ENCODE assay signal across 8 cellular contexts in genomic region chr15:39580117-39580629, GRCh38. TPM values are rescaled to one million over a fixed set of nuclear protein-coding genes. Genes with fewer than 3 reads are reported as not detected.
DNase-seq lines count a peak whose midpoint lies in the region; ATAC-seq and TF ChIP-seq lines count a peak whose summit lies in the region.

No MANE protein-coding gene starts in this region.

- H3K4me1 ChIP-seq in adrenal gland (replicated peaks in 1 of 2), result peaks cover 0 to 8% of the 10 kb centered on the region in 2 donors
- peaks cover 7 to 33% (median 27%) of the 10 kb centered on the region in 4 donors for H3K4me1 ChIP-seq in upper lobe of left lung

- no peak for TF ChIP-seq EP300 in upper lobe of left lung (IDR thresholded peaks at IDR 0.05)

- CTCF ChIA-PET in HEK293T (lab: Yijun Ruan, JAX), result interaction anchor here (0.6 to 1.9 kb wide), 8 partner anchors 9 to 459 kb away, joined by 3 to 6 read pairs (median 4); no protein-coding TSS in a partner anchor

- peaks cover 7% of the 10 kb centered on the region for H3K27me3 ChIP-seq in adrenal gland
- H3K27me3 ChIP-seq in upper lobe of left lung, result no peaks in the 10 kb centered on the region

- peak; percentile 78 to 100 (median 94) for TF ChIP-seq CTCF in adrenal gland (IDR thresholded peaks at IDR 0.05)
- TF ChIP-seq CTCF in progenitor cell of endocrine pancreas (IDR thresholded peaks at IDR 0.05; ENCODE audit: unreplicated experiment), result peak; percentile 97
- TF ChIP-seq CTCF in upper lobe of left lung (IDR thresholded peaks at IDR 0.05), result peak; percentile 95 to 98 (median 96)

- H3K4me3 ChIP-seq in adrenal gland (peak overlapping the region in 2 of 4 donors; percentile 15 to 45), upper lobe of left lung (peak overlapping the region; percentile 27 to 61 (median 46))

- peak overlapping the region; percentile 78 for H3K27ac Mint-ChIP-seq in progenitor cell of endocrine pancreas

- H3K9me3 Mint-ChIP-seq in progenitor cell of endocrine pancreas (ENCODE audit: low read depth), result no peaks in the 10 kb centered on the region

- H3K9me3 ChIP-seq in adrenal gland (replicated peaks in 1 of 3) (no peaks in the 10 kb centered on the region), upper lobe of left lung (no peaks in the 10 kb centered on the region)

- H3K27me3 Mint-ChIP-seq in progenitor cell of endocrine pancreas, result peaks cover 29% of the 10 kb centered on the region

- 1 to 2% (median 1%) methylated on average over 5 to 43 of the region's 43 CpGs for WGBS in adrenal gland, 4 donors
- 1 to 5% methylated on average over 8 to 29 of the region's 43 CpGs for WGBS in upper lobe of left lung, 2 donors

- H3K27ac ChIP-seq in adrenal gland (peak overlapping the region in 4 of 5 donors; percentile 56 to 91 (median 84)), upper lobe of left lung (peak overlapping the region; percentile 79 to 91 (median 88))

- DNase-seq in ELF-1 (ENCODE audit: low read depth, low spot score), result peak; percentile 96
- DNase-seq in HEK293T (ENCODE audit: extremely low spot score), result peak; percentile 75
- peak; percentile 59 for DNase-seq in NCI-H1092 (lab: John Stamatoyannopoulos, UW)
- DNase-seq in T-helper 1 cell, result peak; percentile 65 to 83 (median 73)
- peak; percentile 87 to 96 (median 88) for DNase-seq in adrenal gland
- peak; percentile 94 for DNase-seq in left cardiac atrium
- peak; percentile 92 for DNase-seq in progenitor cell of endocrine pancreas (ENCODE audit: low spot score, unreplicated experiment)
- peak; percentile 92 to 100 for DNase-seq in upper lobe of left lung

- peaks cover 5% of the 10 kb centered on the region for H3K36me3 Mint-ChIP-seq in progenitor cell of endocrine pancreas (ENCODE audit: insufficient read depth)

- no peak for TF ChIP-seq POLR2A in adrenal gland (IDR thresholded peaks at IDR 0.05)
- no peak for TF ChIP-seq POLR2A in upper lobe of left lung (IDR thresholded peaks at IDR 0.05)

- H3K4me3 Mint-ChIP-seq in progenitor cell of endocrine pancreas (ENCODE audit: low read depth), result peak overlapping the region; percentile 83

- peaks cover 13% of the 10 kb centered on the region for H3K4me1 Mint-ChIP-seq in progenitor cell of endocrine pancreas (ENCODE audit: low read depth)

- intact Hi-C loops in adrenal gland (cut with DNase I), result loop anchor here in 1 of 2 donors (5.0 to 10.0 kb wide), 4 partner anchors 265 to 763 kb away; no protein-coding TSS in a partner anchor
- intact Hi-C loops in left cardiac atrium (cut with DNase I), result loop anchor here (2.0 to 10.0 kb wide), 6 partner anchors 89 to 763 kb away; no protein-coding TSS in a partner anchor

- peaks cover 0 to 26% of the 10 kb centered on the region in 2 donors for H3K36me3 ChIP-seq in adrenal gland (replicated peaks in 1 of 2)
- H3K36me3 ChIP-seq in upper lobe of left lung, result peaks cover 0 to 32% (median 5%) of the 10 kb centered on the region in 4 donors

- peak; percentile 89 to 91 for ATAC-seq in left cardiac atrium
- peak; percentile 90 to 91 for ATAC-seq in upper lobe of left lung (ENCODE audit: low FRiP score in 2 of 2)

- POLR2A ChIA-PET in HEK293T (lab: Yijun Ruan, JAX), result no interaction called here

TF ChIP-seq in HEK293T, 16 proteins besides CTCF, POLR2A, EP300 and RAD21:
- no peak for TF ChIP-seq TARDBP (IDR thresholded peaks at IDR 0.05)
- TF ChIP-seq L3MBTL2 (conservative IDR thresholded peaks at IDR 0.05), result no peak
- no peak for TF ChIP-seq LEF1 (IDR thresholded peaks at IDR 0.05; ENCODE audit: borderline replicate concordance)
- TF ChIP-seq FOXK2 (IDR thresholded peaks at IDR 0.05), result no peak
- no peak for TF ChIP-seq ZNF384 (IDR thresholded peaks at IDR 0.05)
- no peak for TF ChIP-seq BHLHE40 (IDR thresholded peaks at IDR 0.05; ENCODE audit: borderline replicate concordance)
- no peak for TF ChIP-seq SP1 (IDR thresholded peaks at IDR 0.05)
- no peak for TF ChIP-seq SUZ12 (IDR thresholded peaks at IDR 0.05)
- TF ChIP-seq, protein P1, sequence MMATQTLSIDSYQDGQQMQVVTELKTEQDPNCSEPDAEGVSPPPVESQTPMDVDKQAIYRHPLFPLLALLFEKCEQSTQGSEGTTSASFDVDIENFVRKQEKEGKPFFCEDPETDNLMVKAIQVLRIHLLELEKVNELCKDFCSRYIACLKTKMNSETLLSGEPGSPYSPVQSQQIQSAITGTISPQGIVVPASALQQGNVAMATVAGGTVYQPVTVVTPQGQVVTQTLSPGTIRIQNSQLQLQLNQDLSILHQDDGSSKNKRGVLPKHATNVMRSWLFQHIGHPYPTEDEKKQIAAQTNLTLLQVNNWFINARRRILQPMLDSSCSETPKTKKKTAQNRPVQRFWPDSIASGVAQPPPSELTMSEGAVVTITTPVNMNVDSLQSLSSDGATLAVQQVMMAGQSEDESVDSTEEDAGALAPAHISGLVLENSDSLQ (IDR thresholded peaks at IDR 0.05), result no peak
- no peak for TF ChIP-seq FOXM1 (IDR thresholded peaks at IDR 0.05; ENCODE audit: borderline replicate concordance)
- no peak for TF ChIP-seq ELF4 (IDR thresholded peaks at IDR 0.05)
- TF ChIP-seq FOXA1 (IDR thresholded peaks at IDR 0.05), result no peak
- TF ChIP-seq NFRKB (IDR thresholded peaks at IDR 0.05), result no peak
- TF ChIP-seq HDGF (IDR thresholded peaks at IDR 0.05; ENCODE audit: borderline replicate concordance), result no peak

RNA-seq across cellular contexts. Expression of gene THBS1, which starts 0.7 kb away (rescaled TPM):
- total RNA-seq in adrenal gland, result 100 to 1,000 TPM; 102 to 709 (median 441) TPM
- 10 to 100 TPM; 33.9 to 62.7 (median 36.6) TPM for polyA plus RNA-seq in adrenal gland
- 100 to 1,000 TPM in 1 of 2 donors, 10 to 100 TPM in 1; 43.9 to 551 TPM for total RNA-seq in left cardiac atrium
- 22.9 and 34.6 TPM in 2 replicates for total RNA-seq in progenitor cell of endocrine pancreas
- 100 to 1,000 TPM; 405 to 497 (median 457) TPM for total RNA-seq in upper lobe of left lung
